Comparison of ENCODE assay signal across 20 cellular contexts in genomic region chr6:44732243-44732642, GRCh38.
"Had no signal": no experiment of that assay in that cellular context is flagged by ENCODE, and none has a peak within 500 bp of the region (broad histone marks: within the 10 kb centered on the region; RNA-seq: fewer than 3 reads in every experiment).

No MANE protein-coding gene starts in this region.

- H3K27ac ChIP-seq: epithelial cell of prostate, esophagus squamous epithelium, parathyroid adenoma, psoas muscle, spleen, tibial artery, upper lobe of left lung had no signal

- H3K36me3 ChIP-seq: esophagus squamous epithelium, spleen, tibial artery, upper lobe of left lung had no signal

- H3K4me3 ChIP-seq: esophagus squamous epithelium, lung, psoas muscle, spleen, tibial artery, upper lobe of left lung had no signal

- DNase-seq: effector memory CD8-positive, alpha-beta T cell; esophagus squamous epithelium; foreskin fibroblast; left colon; left ventricle myocardium superior; mesendoderm; naive B cell; psoas muscle; retina; spleen; stimulated activated CD4-positive, alpha-beta T cell treated with anti-CD3 and anti-CD28 coated beads, Interleukin-15, amount 100 ng/mL, for 24 hours; stimulated activated CD4-positive, alpha-beta T cell treated with anti-CD3 and anti-CD28 coated beads, Interleukin-1b, Interleukin-23, amount 100 ng/mL, for 48 hours; stimulated activated CD4-positive, alpha-beta T cell treated with anti-CD3 and anti-CD28 coated beads, Interleukin-4, amount 100 ng/mL, for 24 hours; tibial artery; upper lobe of left lung had no signal

- H3K9me3 ChIP-seq: esophagus squamous epithelium, psoas muscle, spleen, tibial artery, upper lobe of left lung had no signal

- H3K4me1 ChIP-seq: esophagus squamous epithelium, parathyroid adenoma, psoas muscle, spleen had no signal

- ATAC-seq: effector memory CD8-positive, alpha-beta T cell; left colon; left ventricle myocardium superior; psoas muscle; sciatic nerve; stimulated activated memory B cell treated with anti-CD40 and anti-IgM and Interleukin-4, amounts not matched to agents 10 μg/mL and 1 μg/mL and 100 μg/mL, for 72 hours had no signal

- H3K27me3 ChIP-seq: esophagus squamous epithelium, spleen, tibial artery, upper lobe of left lung had no signal
